ENCODE assay signal across 9 cellular contexts in genomic region chr2:237291138-237291792, GRCh38.
DNase-seq lines count a peak whose midpoint lies in the region; ATAC-seq, FAIRE-seq and TF ChIP-seq lines count a peak whose summit lies in the region.
"Had no signal": no experiment of that assay in that cellular context is flagged by ENCODE, and none has a peak within 500 bp of the region (broad histone marks: within the 10 kb centered on the region; RNA-seq: fewer than 3 reads in every experiment).

No MANE protein-coding gene starts in this region.

- peak overlapping the region; percentile 82 for H3K27ac ChIP-seq in Panc1 (ENCODE audit: low read length)
- peak overlapping the region in 1 of 3 donors; percentile 69 for H3K27ac ChIP-seq in right lobe of liver

- in situ Hi-C loops in Panc1 (cut with HindIII; ENCODE audit: low pct_unique_long_range_greater_than_20kb, low sequenced_read_pairs) = no loop called here

- WGBS in right lobe of liver (ENCODE audit: insufficient coverage, low coverage, low lambda C conversion rate, missing lambda C conversion rate) = 5% methylated on average over 20 of the region's 20 CpGs

- H3K4me3 ChIP-seq in Panc1 (ENCODE audit: low read depth in 2 of 2, low read length in 2 of 2) (peak overlapping the region; percentile 17 to 48), cardiac fibroblast (replicated peaks in 1 of 2; ENCODE audit: low read depth in 2 of 2, low read length in 2 of 2) (no peak overlapping the region), right lobe of liver (no peak overlapping the region)
- H3K4me3 ChIP-seq: GM12878 had no signal

- no peaks in the 10 kb centered on the region for H3K36me3 ChIP-seq in Panc1 (ENCODE audit: control insufficient read depth, insufficient read depth, low read length)
- H3K36me3 ChIP-seq in right lobe of liver = no peaks in the 10 kb centered on the region

- BruUV-seq in Panc1 (replicated peaks; lab: Mats Ljungman, UMichigan) = no TSS peak

- peak; percentile 82 for DNase-seq in AG08396 (ENCODE audit: low spot score)
- DNase-seq in HTR-8/SVneo (ENCODE audit: insufficient read length, low spot score) = peak; percentile 79
- DNase-seq in Panc1 (ENCODE audit: low read depth, low spot score) = peak; percentile 81
- DNase-seq in cardiac fibroblast (ENCODE audit: low read depth in 2 of 2) = peak; percentile 100
- peak; percentile 78 to 86 (median 81) for DNase-seq in right lobe of liver
- DNase-seq in stimulated activated CD4-positive, alpha-beta T cell treated with anti-CD3 and anti-CD28 coated beads, Interleukin-4, amount 100 ng/mL, for 24 hours = peak; percentile 25

- peak; percentile 52 for FAIRE-seq in HTR-8/SVneo (lab: Jason Lieb, UNC)
- FAIRE-seq: GM12878 had no signal

- POLR2A ChIA-PET in Panc1 (lab: Charles Lee) = interaction anchor here (0.6 kb wide), 1 partner anchor 1686 kb away, joined by 4 read pairs; no protein-coding TSS in a partner anchor

- intact Hi-C loops in Panc1 (cut with micrococcal nuclease; ENCODE audit: unreplicated experiment) = no loop called here
- intact Hi-C loops in right lobe of liver (cut with DNase I) = no loop called here

- peaks cover 26% of the 10 kb centered on the region for H3K4me1 ChIP-seq in Panc1 (ENCODE audit: control insufficient read depth, insufficient read depth, low read length)
- H3K4me1 ChIP-seq in right lobe of liver = peaks cover 0 to 7% (median 0%) of the 10 kb centered on the region in 4 donors

- CTCF ChIA-PET in Panc1 (lab: Charles Lee) = no interaction called here

- H3K27me3 ChIP-seq in Panc1 (ENCODE audit: control insufficient read depth, insufficient read depth, low read length) (no peaks in the 10 kb centered on the region), right lobe of liver (no peaks in the 10 kb centered on the region)

- H3K9me3 ChIP-seq in Panc1 (ENCODE audit: control insufficient read depth, insufficient read depth, low read depth, low read length) = no peaks in the 10 kb centered on the region; the same call in 1 of the 2 replicates
- no peaks in the 10 kb centered on the region for H3K9me3 ChIP-seq in right lobe of liver

- TF ChIP-seq POLR2A in right lobe of liver (IDR thresholded peaks at IDR 0.05) = no peak

- ATAC-seq in Panc1 (peak; percentile 93), right lobe of liver (peak; percentile 81 to 95 (median 89)), GM19328 (IDR thresholded peaks at IDR 0.05; ENCODE audit: unreplicated experiment) (no peak), GM18861 (IDR thresholded peaks at IDR 0.05; ENCODE audit: unreplicated experiment) (no peak)
- ATAC-seq: GM12878 had no signal

- TF ChIP-seq CTCF in Panc1 (IDR thresholded peaks at IDR 0.05) (no peak), cardiac fibroblast (IDR thresholded peaks at IDR 0.05; ENCODE audit: low read depth, low read length) (no peak), right lobe of liver (IDR thresholded peaks at IDR 0.05) (no peak)

Comparison
In these comparisons a context has a peak if more than half of its experiments do, and no peak if none do; other contexts are left out.
1. DNase-seq: peak in every context shown above with its lines; median percentile 100 in cardiac fibroblast; 82 in AG08396; 81 in Panc1; 81 in right lobe of liver; 79 in HTR-8/SVneo; 25 in stimulated activated CD4-positive, alpha-beta T cell treated with anti-CD3 and anti-CD28 coated beads, Interleukin-4, amount 100 ng/mL, for 24 hours.
2. ATAC-seq: peak in Panc1 (single experiment) and right lobe of liver (4 of 4); none in GM19328 (single experiment) and GM18861 (single experiment).
3. H3K4me3 ChIP-seq: peak in Panc1 (2 of 2); none in cardiac fibroblast (0 of 2) and right lobe of liver (0 of 3).